Comparison of ENCODE assay signal across 8 cellular contexts in genomic region chr9:98708103-98708932, GRCh38. TPM values are rescaled to one million over a fixed set of nuclear protein-coding genes. Genes with fewer than 3 reads are reported as not detected.
DNase-seq lines count a peak whose midpoint lies in the region; ATAC-seq, FAIRE-seq and TF ChIP-seq lines count a peak whose summit lies in the region.

No MANE protein-coding gene starts in this region.

- H4K5ac ChIP-seq in H1 (ENCODE audit: insufficient read length, low read depth, low read length), result no peak overlapping the region

- no peaks in the 10 kb centered on the region for H3K4me1 ChIP-seq in HEK293 (ENCODE audit: control insufficient read depth, insufficient read depth, low read length)
- peaks cover 0 to 11% (median 5%) of the 10 kb centered on the region in 4 experiments; a peak in 5 of 7 replicates for H3K4me1 ChIP-seq in H1 (replicated peaks in 1 of 4; ENCODE audit: control insufficient read depth in 3 of 4, insufficient read depth in 4 of 4, low read length in 3 of 4)

- no peak overlapping the region for H2BK12ac ChIP-seq in H1 (ENCODE audit: low read depth, low read length)

- H3K4me3 Mint-ChIP-seq in neural crest cell, result peak overlapping the region; percentile 65

- no peak for TF ChIP-seq EP300 in H1 (IDR thresholded peaks at IDR 0.05; ENCODE audit: borderline replicate concordance in 1 of 2, low read depth in 2 of 2, low read length in 2 of 2)

- no peak overlapping the region for H4K91ac ChIP-seq in H1 (replicated peaks; ENCODE audit: insufficient read length, low read length)

- CTCF ChIA-PET in BJ (lab: Yijun Ruan, JAX), result interaction anchor here (0.6 to 3.7 kb wide), 5 partner anchors 26 to 392 kb away, joined by 3 to 21 read pairs (median 4); no protein-coding TSS in a partner anchor
- CTCF ChIA-PET in HEK293 (lab: Yijun Ruan, JAX), result interaction anchor here (0.7 to 1.4 kb wide), 6 partner anchors 43 to 344 kb away, joined by 3 to 5 read pairs (median 4); no protein-coding TSS in a partner anchor
- CTCF ChIA-PET in H1 (lab: Charles Lee; ENCODE audit: partially characterized antibody), result interaction anchor here (0.8 to 2.6 kb wide), 2 partner anchors 67 to 120 kb away, joined by 3 to 15 read pairs; no protein-coding TSS in a partner anchor

- no peak overlapping the region for H3K14ac ChIP-seq in H1 (ENCODE audit: insufficient read length)

- H3K27me3 ChIP-seq in BJ (ENCODE audit: control insufficient read depth, insufficient read depth, low read length) (peaks cover 36% of the 10 kb centered on the region), H1 (replicated peaks in 1 of 4; ENCODE audit: control insufficient read depth in 3 of 4, extremely low read depth in 1 of 4, insufficient read depth in 3 of 4, low read length in 3 of 4) (peaks cover 44 to 70% (median 61%) of the 10 kb centered on the region in 4 experiments)

- H3K36me3 ChIP-seq in BJ (ENCODE audit: control insufficient read depth, insufficient read depth, low read length), result no peaks in the 10 kb centered on the region
- H3K36me3 ChIP-seq in HEK293 (ENCODE audit: control insufficient read depth in 2 of 2, insufficient read depth in 1 of 2, low read length in 2 of 2), result no peaks in the 10 kb centered on the region
- peaks cover 0 to 4% (median 0%) of the 10 kb centered on the region in 4 experiments; a peak in 1 of 8 replicates for H3K36me3 ChIP-seq in H1 (ENCODE audit: control insufficient read depth in 2 of 4, insufficient read depth in 4 of 4, low read length in 3 of 4)

- no peaks in the 10 kb centered on the region for H3K79me1 ChIP-seq in H1 (ENCODE audit: low read depth, low read length)

- peak overlapping the region in 1 of 4 experiments; percentile 66; a peak in 1 of 7 replicates for H3K9ac ChIP-seq in H1 (replicated peaks in 1 of 4; ENCODE audit: extremely low read depth in 1 of 4, low read depth in 3 of 4, low read length in 3 of 4)

- no peak overlapping the region for H2AFZ ChIP-seq in H1 (ENCODE audit: low read length)

- TF ChIP-seq RAD21 in H1 (IDR thresholded peaks at IDR 0.05 in 1 of 2, conservative IDR thresholded peaks at IDR 0.05 in 1 of 2; ENCODE audit: low read depth in 2 of 2, low read length in 2 of 2), result no peak

- no peak overlapping the region for H3K27ac Mint-ChIP-seq in neural crest cell (ENCODE audit: unreplicated experiment)

- no peak overlapping the region for H2BK20ac ChIP-seq in H1 (ENCODE audit: low read length)

- TF ChIP-seq CTCF in BJ (IDR thresholded peaks at IDR 0.05; ENCODE audit: insufficient read depth, low read depth, low read length) (no peak), HEK293 (tag by site-specific recombination; IDR thresholded peaks at IDR 0.05) (no peak), H1 (IDR thresholded peaks at IDR 0.05; ENCODE audit: control extremely low read depth in 1 of 3, insufficient read depth in 1 of 3, low read depth in 1 of 3, low read length in 3 of 3) (no peak), neural crest cell (conservative IDR thresholded peaks at IDR 0.05) (no peak)

- no peak overlapping the region for H2BK5ac ChIP-seq in H1 (ENCODE audit: low read depth, low read length)

- H3K4ac ChIP-seq in H1 (replicated peaks; ENCODE audit: insufficient read length, low read depth, low read length), result no peak overlapping the region

- TF ChIP-seq POLR2A in H1 (IDR thresholded peaks at IDR 0.05; ENCODE audit: control extremely low read depth in 1 of 2, low read depth in 2 of 2, low read length in 2 of 2), result no peak

- peaks cover 0 to 8% of the 10 kb centered on the region in 2 experiments for H4K20me1 ChIP-seq in H1 (replicated peaks in 1 of 2; ENCODE audit: control insufficient read depth in 1 of 2, insufficient read depth in 2 of 2, low read length in 2 of 2)

- POLR2A ChIA-PET in BJ (lab: Charles Lee) (no interaction called here), HEK293 (lab: Yijun Ruan, JAX) (no interaction called here), H1 (lab: Charles Lee; ENCODE audit: partially characterized antibody) (no interaction called here)

- no peak overlapping the region for H2AK5ac ChIP-seq in H1 (ENCODE audit: low read depth, low read length)

- no peaks in the 10 kb centered on the region for H3K9me3 Mint-ChIP-seq in neural crest cell

- no peak for DNase-seq in BJ (ENCODE audit: low read depth)
- peak in 1 of 2 experiments; percentile 59 for DNase-seq in H1 (ENCODE audit: low read depth in 1 of 2, low spot score in 2 of 2)
- no peak for DNase-seq in neural crest cell (ENCODE audit: low read depth, low spot score)
- no peak for DNase-seq in HPDE6-E6E7 (ENCODE audit: extremely low spot score)
- no peak for DNase-seq in mucosa of gallbladder (ENCODE audit: low spot score)

- no peak overlapping the region for H4K8ac ChIP-seq in H1 (ENCODE audit: extremely low read depth, insufficient read depth, low read length)

- H2BK120ac ChIP-seq in H1 (replicated peaks; ENCODE audit: low read depth, low read length), result no peak overlapping the region

- H3K18ac ChIP-seq in H1 (ENCODE audit: extremely low read depth, low read length), result no peak overlapping the region

- H3K4me2 ChIP-seq in H1 (ENCODE audit: insufficient read depth in 1 of 2, low read depth in 2 of 2, low read length in 2 of 2), result peak overlapping the region; percentile 38 to 92

- no peaks in the 10 kb centered on the region for H3K9me3 ChIP-seq in HEK293 (ENCODE audit: control insufficient read depth, insufficient read depth, low read depth, low read length)
- no peaks in the 10 kb centered on the region for H3K9me3 ChIP-seq in H1 (ENCODE audit: insufficient read depth in 2 of 2, low read depth in 1 of 2, low read length in 1 of 2)

- H3K56ac ChIP-seq in H1 (replicated peaks; ENCODE audit: insufficient read length, low read depth, low read length), result no peak overlapping the region

- H2BK15ac ChIP-seq in H1 (ENCODE audit: low read length), result no peak overlapping the region

- no peaks in the 10 kb centered on the region for H3K36me3 Mint-ChIP-seq in neural crest cell (ENCODE audit: low read depth)

- H3K27me3 Mint-ChIP-seq in neural crest cell (ENCODE audit: low read depth), result peaks cover 87% of the 10 kb centered on the region

- H3K4me1 Mint-ChIP-seq in neural crest cell, result peaks cover 8% of the 10 kb centered on the region

- H3K79me2 ChIP-seq in H1 (ENCODE audit: control insufficient read depth in 1 of 2, insufficient read depth in 2 of 2, low read length in 2 of 2), result no peaks in the 10 kb centered on the region

- no peak overlapping the region for H3K23ac ChIP-seq in H1 (ENCODE audit: insufficient read length)

- 10% methylated on average over 52 of the region's 89 CpGs; no CpG with 5 or more reads in 1 of the 2 experiments for WGBS in H1 (ENCODE audit: extremely low coverage in 1 of 2, insufficient coverage in 1 of 2, insufficient read length in 1 of 2, insufficient replicate concordance in 2 of 2, low coverage in 1 of 2, low lambda C conversion rate in 2 of 2, missing lambda C conversion rate in 1 of 2), 2 experiments

- H3K27ac ChIP-seq in HEK293 (ENCODE audit: extremely low read depth, low read depth, low read length) (no peak overlapping the region), H1 (ENCODE audit: low read depth, low read length) (no peak overlapping the region)

- peaks cover 16% of the 10 kb centered on the region; the same call in 1 of the 2 replicates for H3K23me2 ChIP-seq in H1 (ENCODE audit: low read depth, low read length)

- FAIRE-seq in H1 (lab: Jason Lieb, UNC), result no peak

- ATAC-seq in GM19351 (IDR thresholded peaks at IDR 0.05; ENCODE audit: unreplicated experiment) (no peak), HG03175 (IDR thresholded peaks at IDR 0.05; ENCODE audit: unreplicated experiment) (no peak)

- H3K4me3 ChIP-seq in BJ (ENCODE audit: low read depth, low read length), result peak overlapping the region; percentile 8; the same call in 1 of the 2 replicates
- peak overlapping the region; percentile 35 for H3K4me3 ChIP-seq in HEK293 (ENCODE audit: low read depth, low read length)
- H3K4me3 ChIP-seq in H1 (ENCODE audit: extremely low read depth in 1 of 4, insufficient read depth in 2 of 4, low read depth in 3 of 4, low read length in 4 of 4), result peak overlapping the region; percentile 22 to 61 (median 34); a peak in 7 of 8 replicates

TF ChIP-seq in HEK293, 187 proteins besides CTCF, POLR2A, EP300 and RAD21 (continues in another document):
- TF ChIP-seq ZBTB8A (tag by site-specific recombination; IDR thresholded peaks at IDR 0.05) (peak; percentile 20; the same call in 1 of the 2 replicates), REPIN1 (tag by site-specific recombination; IDR thresholded peaks at IDR 0.05; ENCODE audit: low read depth) (no peak)

TF ChIP-seq in H1, 55 proteins besides CTCF, POLR2A, EP300 and RAD21:
- TF ChIP-seq EZH2 (IDR thresholded peaks at IDR 0.05; ENCODE audit: low read depth, low read length, severe bottlenecking), result peak; percentile 40
- TF ChIP-seq SUZ12 (IDR thresholded peaks at IDR 0.05; ENCODE audit: low read length), result peak; percentile 18
- no peak for TF ChIP-seq FOSL1 (IDR thresholded peaks at IDR 0.05; ENCODE audit: insufficient read depth, low read depth, low read length)
TF ChIP-seq in H1: peak in this region for 2.

RNA-seq across cellular contexts. Expression of gene GABBR2, which starts 0.4 kb away (rescaled TPM):
- polyA plus RNA-seq in BJ (2011; rRNA removed) (1.4 and 1.6 TPM in 2 replicates), H1 (2011; rRNA removed) (0.50 and 0.52 TPM in 2 replicates)
- polyA minus RNA-seq in BJ (2011; rRNA and poly(A)+ RNA removed), result 6.4 and 10.6 TPM in 2 replicates
- 1.2 and 1.5 TPM in 2 replicates for total RNA-seq in H1 (2021; fragmentation: NEBNext Ultra II Directional; extraction: Animal tissue kit (Norgen Biotek cat#: 25700))
- polyA plus RNA-seq in H1 (2011; cell fraction: cytosol; rRNA removed), result 0.37 TPM
- 2.0 TPM for polyA plus RNA-seq in H1 (2011; cell fraction: nucleus; rRNA removed)
- polyA plus RNA-seq in H1 (2012, experiment 1 of 2), result 0.62 to 1.3 TPM (median 1.3 TPM) in 4 replicates
- 0.37 TPM for polyA plus RNA-seq in H1 (2012, experiment 2 of 2)
- polyA plus RNA-seq in H1 (2013, experiment 1 of 2), result 1.6 TPM
- 1.8 TPM for polyA plus RNA-seq in H1 (2013, experiment 2 of 2)
- 1.7 and 3.6 TPM in 2 replicates for polyA minus RNA-seq in H1 (2011; rRNA and poly(A)+ RNA removed)
- 1.5 TPM for polyA minus RNA-seq in H1 (2011; cell fraction: cytosol; rRNA and poly(A)+ RNA removed)
- 0.90 TPM for polyA minus RNA-seq in H1 (2011; cell fraction: nucleus; rRNA and poly(A)+ RNA removed)
- total RNA-seq in neural crest cell (0.77 and 0.84 TPM in 2 replicates), mucosa of gallbladder (0.29 TPM)
